8 cellular contexts compared by ENCODE assay signal in the genomic region with DNA sequence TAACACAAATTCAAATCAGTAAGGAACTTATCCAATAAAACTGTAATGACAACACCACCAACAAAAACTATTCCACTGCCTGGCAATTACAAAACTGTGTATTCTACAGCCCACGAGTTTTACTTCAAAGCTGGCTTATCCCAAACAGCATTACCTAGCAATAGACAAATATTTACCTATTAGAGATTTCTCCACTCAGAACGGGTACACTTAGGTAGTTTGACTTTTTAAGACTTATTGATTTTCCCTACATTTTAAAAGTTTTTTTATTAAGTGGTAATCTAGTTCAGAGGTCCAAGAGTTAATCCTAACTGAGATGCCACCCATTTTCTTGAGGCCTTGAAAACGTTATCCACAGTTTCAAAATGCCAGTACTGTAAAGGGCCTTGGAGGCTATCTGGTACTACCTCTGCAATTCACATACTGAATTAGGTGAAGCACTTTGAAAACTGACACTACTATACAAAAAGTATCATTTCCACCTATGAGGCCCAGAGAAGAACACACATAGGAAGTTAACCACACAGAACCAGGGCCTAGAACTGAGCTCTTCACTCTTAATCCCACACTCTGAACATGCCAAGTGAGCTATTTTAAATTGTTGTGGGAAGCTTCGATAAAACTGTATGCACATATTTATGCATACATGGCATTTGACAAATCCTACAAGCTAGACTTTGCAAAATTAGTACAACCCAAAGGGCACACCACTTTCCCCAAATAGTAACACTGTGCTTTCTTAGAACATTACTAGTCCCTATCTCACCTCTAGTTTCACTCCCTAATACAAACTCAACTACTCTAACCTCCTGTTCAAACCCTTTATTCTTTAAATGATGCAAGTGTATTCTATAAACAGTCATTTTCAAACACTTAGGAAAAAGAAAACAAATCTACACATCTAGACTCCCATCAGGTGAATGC. TPM values are rescaled to one million over a fixed set of nuclear protein-coding genes. Genes with fewer than 3 reads are reported as not detected.
DNase-seq lines count a peak whose midpoint lies in the region; ATAC-seq and TF ChIP-seq lines count a peak whose summit lies in the region.

No MANE protein-coding gene starts in this region.

- peaks cover 22% of the 10 kb centered on the region for H3K4me1 ChIP-seq in CD4-positive, CD25-positive, alpha-beta regulatory T cell (ENCODE audit: control insufficient read depth, insufficient read depth, low read length, poor library complexity, severe bottlenecking)
- H3K4me1 ChIP-seq in neural progenitor cell: no peaks in the 10 kb centered on the region

- peaks cover 68% of the 10 kb centered on the region for H3K79me2 ChIP-seq in neural progenitor cell (ENCODE audit: low read depth)

- H3K9me3 ChIP-seq in CD4-positive, CD25-positive, alpha-beta regulatory T cell (ENCODE audit: control insufficient read depth in 2 of 2, low read length in 2 of 2): no peaks in the 10 kb centered on the region
- H3K9me3 ChIP-seq in MG63: no peaks in the 10 kb centered on the region
- no peaks in the 10 kb centered on the region for H3K9me3 ChIP-seq in neural progenitor cell (ENCODE audit: low read depth)

- H3K36me3 Mint-ChIP-seq in CD4-positive, CD25-positive, alpha-beta regulatory T cell: no peaks in the 10 kb centered on the region
- peaks cover 6% of the 10 kb centered on the region for H3K36me3 Mint-ChIP-seq in neural progenitor cell

- H3K4me1 Mint-ChIP-seq in CD4-positive, CD25-positive, alpha-beta regulatory T cell: peaks cover 24 to 53% (median 39%) of the 10 kb centered on the region in 4 donors
- peaks cover 31% of the 10 kb centered on the region for H3K4me1 Mint-ChIP-seq in neural progenitor cell

- no peak for ATAC-seq in CD4-positive, CD25-positive, alpha-beta regulatory T cell (ENCODE audit: low read depth in 2 of 2)
- ATAC-seq in GM21423 (IDR thresholded peaks at IDR 0.05; ENCODE audit: unreplicated experiment) (no peak), GM18907 (IDR thresholded peaks at IDR 0.05; ENCODE audit: unreplicated experiment) (no peak)

- no peaks in the 10 kb centered on the region for H3K36me3 ChIP-seq in CD4-positive, CD25-positive, alpha-beta regulatory T cell (ENCODE audit: control insufficient read depth, insufficient read depth, low read length)
- H3K36me3 ChIP-seq in MG63 (no peaks in the 10 kb centered on the region), neural progenitor cell (no peaks in the 10 kb centered on the region)

- peak overlapping the region; percentile 56 for H3K4me3 ChIP-seq in CD4-positive, CD25-positive, alpha-beta regulatory T cell (ENCODE audit: low read depth, low read length)
- H3K4me3 ChIP-seq in MG63 (peak overlapping the region; percentile 91), dorsolateral prefrontal cortex (peak overlapping the region in 58 of 59 donors; percentile 70 to 97 (median 89)), neural progenitor cell (peak overlapping the region; percentile 67)

- no peak for TF ChIP-seq CTCF in dorsolateral prefrontal cortex (IDR thresholded peaks at IDR 0.05 in 54 of 56, conservative IDR thresholded peaks at IDR 0.05 in 2 of 56; ENCODE audit: low read depth in 1 of 56, partially characterized antibody in 56 of 56)
- TF ChIP-seq CTCF in neural progenitor cell (IDR thresholded peaks at IDR 0.05): no peak

- DNase-seq in CD4-positive, CD25-positive, alpha-beta regulatory T cell: no peak
- no peak for DNase-seq in MG63
- no peak for DNase-seq in dorsolateral prefrontal cortex
- no peak for DNase-seq in neural progenitor cell (ENCODE audit: low spot score)
- no peak for DNase-seq in effector CD4-positive, alpha-beta T cell
- no peak for DNase-seq in stimulated activated CD4-positive, alpha-beta T cell treated with anti-CD3 and anti-CD28 coated beads, Interleukin-4, amount 100 ng/mL, for 1 hour

- intact Hi-C loops in dorsolateral prefrontal cortex (cut with DNase I): loop anchor here (2.0 to 10.0 kb wide), 8 partner anchors 62 to 635 kb away; a partner anchor contains a TSS

- peak overlapping the region; percentile 0 to 75 (median 69) for H3K27ac Mint-ChIP-seq in CD4-positive, CD25-positive, alpha-beta regulatory T cell
- H3K27ac Mint-ChIP-seq in neural progenitor cell: no peak overlapping the region

- H3K4me3 Mint-ChIP-seq in CD4-positive, CD25-positive, alpha-beta regulatory T cell: peak overlapping the region; percentile 78 to 94 (median 89)
- H3K4me3 Mint-ChIP-seq in neural progenitor cell: peak overlapping the region; percentile 91

- no peak overlapping the region for H3K9ac ChIP-seq in neural progenitor cell

- H4K20me1 ChIP-seq in neural progenitor cell (ENCODE audit: low read depth): no peaks in the 10 kb centered on the region

- no peaks in the 10 kb centered on the region for H3K9me3 Mint-ChIP-seq in CD4-positive, CD25-positive, alpha-beta regulatory T cell
- peaks cover 4% of the 10 kb centered on the region for H3K9me3 Mint-ChIP-seq in neural progenitor cell

- no peaks in the 10 kb centered on the region for H3K27me3 Mint-ChIP-seq in CD4-positive, CD25-positive, alpha-beta regulatory T cell
- H3K27me3 Mint-ChIP-seq in neural progenitor cell (ENCODE audit: insufficient read depth, low read depth): peaks cover 4% of the 10 kb centered on the region

- H3K27me3 ChIP-seq in CD4-positive, CD25-positive, alpha-beta regulatory T cell (ENCODE audit: control insufficient read depth, insufficient read depth, low read length): no peaks in the 10 kb centered on the region
- H3K27me3 ChIP-seq in MG63 (no peaks in the 10 kb centered on the region; the same call in 1 of the 2 replicates), dorsolateral prefrontal cortex (no peaks in the 10 kb centered on the region), neural progenitor cell (no peaks in the 10 kb centered on the region)

- no peak overlapping the region for H2AFZ ChIP-seq in neural progenitor cell (replicated peaks)

- H3K27ac ChIP-seq in CD4-positive, CD25-positive, alpha-beta regulatory T cell (ENCODE audit: insufficient read depth, low read length, poor library complexity, severe bottlenecking): peak overlapping the region; percentile 94
- peak overlapping the region in 57 of 59 donors; percentile 16 to 99 (median 97) for H3K27ac ChIP-seq in dorsolateral prefrontal cortex
- no peak overlapping the region for H3K27ac ChIP-seq in neural progenitor cell

- H3F3A ChIP-seq in neural progenitor cell (ENCODE audit: low read depth): peaks cover 10% of the 10 kb centered on the region

- H3K4me2 ChIP-seq in neural progenitor cell: peak overlapping the region; percentile 78

RNA-seq across cellular contexts. Expression of a gene that starts 2.1 kb away (rescaled TPM):
- 10.9 TPM for total RNA-seq in CD4-positive, CD25-positive, alpha-beta regulatory T cell
- polyA plus RNA-seq in CD4-positive, CD25-positive, alpha-beta regulatory T cell: 1 to 10 TPM; 4.6 to 7.8 (median 6.4) TPM
- 33.9 and 51.1 TPM in 2 replicates for total RNA-seq in MG63 (2014; rRNA removed; shearing (Covaris generic); ENCODE audit: low replicate concordance)
- total RNA-seq in dorsolateral prefrontal cortex (100 to 1,000 TPM in 2 of 120 experiments, 10 to 100 TPM in 118; 33.0 to 108 (median 60.6) TPM), neural progenitor cell (ENCODE audit: low replicate concordance) (46.1 and 68.2 TPM in 2 replicates)
